ENCODE assay signal across 14 cellular contexts in the genomic region with DNA sequence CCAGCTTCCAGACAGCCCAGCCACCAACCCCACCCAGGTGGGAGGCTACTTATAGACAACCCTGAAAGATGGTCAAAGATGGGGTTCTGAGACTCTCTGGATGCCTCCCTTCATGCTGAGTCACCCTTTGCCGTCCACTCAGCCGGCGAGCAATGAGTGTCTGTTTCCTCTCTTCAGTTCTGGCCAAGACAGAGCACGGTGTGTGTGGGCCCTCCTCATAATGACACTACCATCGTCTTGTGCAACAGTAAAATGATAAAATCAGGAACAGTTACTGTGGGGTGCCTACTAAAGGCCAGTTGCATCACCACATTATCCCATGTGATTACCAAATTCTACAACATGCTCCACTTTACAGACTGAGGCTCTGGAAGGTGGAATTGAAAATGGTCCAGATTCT. TPM values are rescaled to one million over a fixed set of nuclear protein-coding genes. Genes with fewer than 3 reads are reported as not detected.
DNase-seq lines count a peak whose midpoint lies in the region; ATAC-seq, FAIRE-seq and TF ChIP-seq lines count a peak whose summit lies in the region.
"Had no signal": no experiment of that assay in that cellular context is flagged by ENCODE, and none has a peak within 500 bp of the region (broad histone marks: within the 10 kb centered on the region; RNA-seq: fewer than 3 reads in every experiment).

No MANE protein-coding gene starts in this region.

- no peak overlapping the region for H3K23ac ChIP-seq in mesenchymal stem cell (ENCODE audit: low read length in 2 of 2)

- H3K9me3 ChIP-seq in MG63 (no peaks in the 10 kb centered on the region), K562 (replicated peaks; ENCODE audit: control insufficient read depth, insufficient read depth, low read depth, low read length) (no peaks in the 10 kb centered on the region), mesenchymal stem cell (ENCODE audit: control insufficient read depth, low read length) (no peaks in the 10 kb centered on the region)

- H3K27ac ChIP-seq in K562 (ENCODE audit: extremely low read depth, low read depth, low read length) (no peak overlapping the region), mesenchymal stem cell (ENCODE audit: low read length, poor library complexity, severe bottlenecking) (no peak overlapping the region)
- H3K27ac ChIP-seq: dorsolateral prefrontal cortex had no signal

- H3K4me1 ChIP-seq in K562 (replicated peaks in 1 of 2; ENCODE audit: control insufficient read depth in 2 of 2, insufficient read depth in 2 of 2, low read length in 2 of 2) (peaks cover 0 to 7% of the 10 kb centered on the region in 2 experiments; a peak in 2 of 5 replicates), mesenchymal stem cell (ENCODE audit: control insufficient read depth, insufficient read depth, low read depth, low read length) (peaks cover 32% of the 10 kb centered on the region)

- H2BK15ac ChIP-seq in mesenchymal stem cell (ENCODE audit: low read depth, poor library complexity, severe bottlenecking): no peak overlapping the region

- H3K4me2 ChIP-seq in K562 (ENCODE audit: insufficient read depth, low read length) (no peak overlapping the region), mesenchymal stem cell (ENCODE audit: low read length, poor library complexity, severe bottlenecking) (no peak overlapping the region)

- H3K4ac ChIP-seq in mesenchymal stem cell (ENCODE audit: low read depth in 1 of 2, low read length in 2 of 2): no peak overlapping the region

- TF ChIP-seq RAD21 in K562 (CRISPR knock-in tag; conservative IDR thresholded peaks at IDR 0.05 in 1 of 2, IDR thresholded peaks at IDR 0.05 in 1 of 2): no peak

- FAIRE-seq in K562 (lab: Jason Lieb, UNC): no peak
- FAIRE-seq: GM12891 had no signal

- H2BK120ac ChIP-seq in mesenchymal stem cell (ENCODE audit: low read depth, low read length): peak overlapping the region; percentile 91

- TF ChIP-seq CTCF in AG09309 (IDR thresholded peaks at IDR 0.05; ENCODE audit: control insufficient read depth, insufficient read depth, low read depth, low read length, missing control alignments) (no peak), K562 (IDR thresholded peaks at IDR 0.05 in 2 of 3, conservative IDR thresholded peaks at IDR 0.05 in 1 of 3; ENCODE audit: insufficient read depth in 2 of 3, low read depth in 1 of 3, low read length in 3 of 3) (no peak)

- peak overlapping the region in 1 of 2 experiments; percentile 75 for H2BK12ac ChIP-seq in mesenchymal stem cell (ENCODE audit: low read length in 2 of 2)

- H4K91ac ChIP-seq in mesenchymal stem cell (ENCODE audit: low read length): no peak overlapping the region

- no peaks in the 10 kb centered on the region for H3K9me1 ChIP-seq in K562 (ENCODE audit: control insufficient read depth, insufficient read depth, low read length)

- no peaks in the 10 kb centered on the region for H4K20me1 ChIP-seq in K562 (replicated peaks; ENCODE audit: control insufficient read depth, insufficient read depth, low read length)

- peak; percentile 77 for ATAC-seq in K562
- ATAC-seq in HG03175 (IDR thresholded peaks at IDR 0.05; ENCODE audit: unreplicated experiment): no peak

- H2AK5ac ChIP-seq in mesenchymal stem cell (ENCODE audit: low read length, severe bottlenecking): peak overlapping the region; percentile 81

- DNase-seq in AG09309 (ENCODE audit: low read depth) (peak; percentile 96), MG63 (peak; percentile 72), K562 (ENCODE audit: extremely low read depth in 1 of 4, low spot score in 3 of 4) (no peak), mesenchymal stem cell (peak; percentile 93), NCI-H2227 treated with DMSO at 0.1 percent for 48 hours (lab: John Stamatoyannopoulos, UW) (no peak), activated T-cell treated with anti-CD3 and anti-CD28 coated beads for 4 hours (no peak), NCI-H69 (lab: John Stamatoyannopoulos, UW) (no peak)
- DNase-seq: activated CD4-positive, alpha-beta T cell treated with anti-CD3 and anti-CD28 coated beads for 1 hour; CD4-positive, CD25-positive, alpha-beta regulatory T cell; NCI-H2107; right cardiac atrium had no signal

- H2AFZ ChIP-seq in K562 (ENCODE audit: low read depth, low read length) (no peak overlapping the region), mesenchymal stem cell (ENCODE audit: low read depth, low read length) (no peak overlapping the region)

- no peak overlapping the region for H3K4me3 ChIP-seq in AG09309 (ENCODE audit: control insufficient read depth, low read depth, low read length)
- no peak overlapping the region for H3K4me3 ChIP-seq in MG63
- no peak overlapping the region for H3K4me3 ChIP-seq in K562
- H3K4me3 ChIP-seq in mesenchymal stem cell (ENCODE audit: insufficient read depth in 1 of 2, low read depth in 1 of 2, low read length in 2 of 2): no peak overlapping the region
- H3K4me3 ChIP-seq: dorsolateral prefrontal cortex had no signal

- POLR2A ChIA-PET in K562 (lab: Yijun Ruan, JAX): no interaction called here

- peak overlapping the region in 1 of 2 experiments; percentile 63 for H3K18ac ChIP-seq in mesenchymal stem cell (ENCODE audit: low read depth in 1 of 2, low read length in 2 of 2)

- intact Hi-C loops in K562 (cut with micrococcal nuclease): no loop called here

- WGBS in K562 (ENCODE audit: insufficient coverage, low coverage, missing lambda C conversion rate): 0% methylated on average over 5 of the region's 5 CpGs
- WGBS in mesenchymal stem cell: 6% methylated on average over 5 of the region's 5 CpGs

- peak; percentile 30; the same call in 1 of the 2 replicates for TF ChIP-seq EP300 in K562 (IDR thresholded peaks at IDR 0.05; ENCODE audit: low read length)

- BruUV-seq in K562 (replicated peaks; lab: Mats Ljungman, UMichigan): no TSS peak

- H3K36me3 ChIP-seq in MG63 (peaks cover 3% of the 10 kb centered on the region), K562 (ENCODE audit: control insufficient read depth, insufficient read depth, low read length) (no peaks in the 10 kb centered on the region), mesenchymal stem cell (ENCODE audit: control insufficient read depth in 1 of 2, insufficient read depth in 2 of 2, low read depth in 1 of 2, low read length in 2 of 2) (peaks cover 12 to 38% of the 10 kb centered on the region in 2 experiments)

- TF ChIP-seq POLR2A in K562 (conservative IDR thresholded peaks at IDR 0.05): no peak

- H4K8ac ChIP-seq in mesenchymal stem cell (ENCODE audit: low read length): no peak overlapping the region

- in situ Hi-C loops in K562 (cut with MboI): no loop called here

- no peak overlapping the region for H3K14ac ChIP-seq in mesenchymal stem cell (ENCODE audit: low read length in 2 of 2)

- no peak overlapping the region for H2BK5ac ChIP-seq in mesenchymal stem cell (ENCODE audit: low read depth, low read length, poor library complexity, severe bottlenecking)

- CTCF ChIA-PET in K562 (lab: Yijun Ruan, JAX; ENCODE audit: low intra/inter-chr PET ratio): no interaction called here

- H3K9ac ChIP-seq in K562 (ENCODE audit: insufficient read depth in 1 of 2, low read depth in 2 of 2, low read length in 2 of 2) (no peak overlapping the region), mesenchymal stem cell (ENCODE audit: low read length) (no peak overlapping the region)

- H3K27me3 ChIP-seq in MG63: no peaks in the 10 kb centered on the region
- H3K27me3 ChIP-seq in K562 (ENCODE audit: control insufficient read depth in 2 of 2, insufficient read depth in 2 of 2, low read length in 2 of 2): peaks cover 0 to 9% of the 10 kb centered on the region in 2 experiments; a peak in 1 of 5 replicates
- H3K27me3 ChIP-seq in mesenchymal stem cell (ENCODE audit: control insufficient read depth in 1 of 2, insufficient read depth in 1 of 2, low read length in 2 of 2): no peaks in the 10 kb centered on the region

- H3K79me1 ChIP-seq in mesenchymal stem cell (replicated peaks; ENCODE audit: low read length, poor library complexity, severe bottlenecking): peaks cover 4% of the 10 kb centered on the region

- no peaks in the 10 kb centered on the region for H3K79me2 ChIP-seq in K562 (ENCODE audit: control insufficient read depth, insufficient read depth, low read length)

RNA-seq across cellular contexts. Expression of gene BDKRB1, which starts 7.0 kb away (rescaled TPM):
- total RNA-seq in MG63 (2014; rRNA removed; shearing (Covaris generic); ENCODE audit: low replicate concordance): 30.5 and 40.5 TPM in 2 replicates
- total RNA-seq in K562 (2011; cell fraction: chromatin; rRNA removed; ENCODE audit: low replicate concordance): not detected in 2 replicates
- not detected in 2 replicates for total RNA-seq in K562 (2011; cell fraction: nucleolus; rRNA removed)
- total RNA-seq in K562 (2011; cell fraction: nucleoplasm; rRNA removed): not detected in 2 replicates
- total RNA-seq in K562 (2014; rRNA removed) (0.09 and 0.29 TPM in 2 replicates), K562 (2014; rRNA removed; fragmentation: Illumina TruSeq; extraction: Trizol) (0.07 and 0.13 TPM in 2 replicates), K562 (2015; rRNA removed; fragmentation: Illumina TruSeq; extraction: Trizol) (0.22 TPM in 1 of 2 replicates, not detected in the other), K562 (2021) (0.09 and 0.20 TPM in 2 replicates)
- polyA plus RNA-seq in K562 (2011; rRNA removed) (0.10 TPM in 1 of 2 replicates, not detected in the other), K562 (2014; fragmentation: Illumina TruSeq; extraction: Trizol) (0.06 and 0.11 TPM in 2 replicates), K562 (2014; fragmentation: Nextera tagmentation; extraction: Ambion mirVana) (under 1 TPM in 1 of 2 experiments, not detected in 1; 0.06 TPM), K562 (2014; rRNA removed) (0.23 TPM in 1 of 2 replicates, not detected in the other)
- 0.12 TPM in 1 of 2 replicates, not detected in the other for polyA plus RNA-seq in K562 (2011; cell fraction: cytosol; rRNA removed)
- 0.13 TPM in 1 of 2 replicates, not detected in the other for polyA plus RNA-seq in K562 (2011; cell fraction: nucleus; rRNA removed)
- 0.18 and 0.58 TPM in 2 replicates for polyA plus RNA-seq in K562 (2012)
- polyA minus RNA-seq in K562 (2011; rRNA and poly(A)+ RNA removed): not detected in 2 replicates
- polyA minus RNA-seq in K562 (2011; cell fraction: cytosol; rRNA and poly(A)+ RNA removed): not detected in 2 replicates
- polyA minus RNA-seq in K562 (2011; cell fraction: nucleus; rRNA and poly(A)+ RNA removed): 0.27 TPM in 1 of 2 replicates, not detected in the other
- 18.7 TPM for polyA plus RNA-seq in mesenchymal stem cell (2013, experiment 1 of 2)
- 18.7 TPM for polyA plus RNA-seq in mesenchymal stem cell (2013, experiment 2 of 2)
- total RNA-seq: CD4-positive, CD25-positive, alpha-beta regulatory T cell; right cardiac atrium had no signal
- polyA plus RNA-seq: CD4-positive, CD25-positive, alpha-beta regulatory T cell had no signal

RNA-seq across cellular contexts. Expression of gene BDKRB2, which starts 44.4 kb away (rescaled TPM):
- total RNA-seq in MG63 (2014; rRNA removed; shearing (Covaris generic); ENCODE audit: low replicate concordance): 8.0 and 8.8 TPM in 2 replicates
- total RNA-seq in K562 (2011; cell fraction: chromatin; rRNA removed; ENCODE audit: low replicate concordance): not detected in 2 replicates
- not detected in 2 replicates for total RNA-seq in K562 (2011; cell fraction: nucleolus; rRNA removed)
- not detected in 2 replicates for total RNA-seq in K562 (2011; cell fraction: nucleoplasm; rRNA removed)
- total RNA-seq in K562 (2014; rRNA removed) (not detected in 2 replicates), K562 (2014; rRNA removed; fragmentation: Illumina TruSeq; extraction: Trizol) (not detected in 2 replicates), K562 (2015; rRNA removed; fragmentation: Illumina TruSeq; extraction: Trizol) (not detected in 2 replicates), K562 (2021) (0.02 TPM in 1 of 2 replicates, not detected in the other)
- polyA plus RNA-seq in K562 (2011; rRNA removed) (not detected in 2 replicates), K562 (2014; fragmentation: Illumina TruSeq; extraction: Trizol) (not detected in 2 replicates), K562 (2014; fragmentation: Nextera tagmentation; extraction: Ambion mirVana) (not detected), K562 (2014; rRNA removed) (not detected in 2 replicates)
- not detected in 2 replicates for polyA plus RNA-seq in K562 (2011; cell fraction: cytosol; rRNA removed)
- polyA plus RNA-seq in K562 (2011; cell fraction: nucleus; rRNA removed): not detected in 2 replicates
- polyA plus RNA-seq in K562 (2012): not detected in 2 replicates
- not detected in 2 replicates for polyA minus RNA-seq in K562 (2011; rRNA and poly(A)+ RNA removed)
- not detected in 2 replicates for polyA minus RNA-seq in K562 (2011; cell fraction: cytosol; rRNA and poly(A)+ RNA removed)
- not detected in 2 replicates for polyA minus RNA-seq in K562 (2011; cell fraction: nucleus; rRNA and poly(A)+ RNA removed)
- polyA plus RNA-seq in mesenchymal stem cell (2013, experiment 1 of 2): 16.1 TPM
- 16.1 TPM for polyA plus RNA-seq in mesenchymal stem cell (2013, experiment 2 of 2)
- total RNA-seq: CD4-positive, CD25-positive, alpha-beta regulatory T cell had no signal
- polyA plus RNA-seq: CD4-positive, CD25-positive, alpha-beta regulatory T cell had no signal

Comparison
In these comparisons a context has a peak if more than half of its experiments do, and no peak if none do; other contexts are left out.
1. DNase-seq: peak in AG09309 (single experiment), MG63 (single experiment) and mesenchymal stem cell (single experiment); none in K562 (0 of 4), NCI-H2227 treated with DMSO at 0.1 percent for 48 hours (single experiment), activated T-cell treated with anti-CD3 and anti-CD28 coated beads for 4 hours (single experiment) and NCI-H69 (single experiment).
2. RNA of gene BDKRB1, which starts 7.0 kb away (total RNA-seq): 30.5 to 40.5 TPM in MG63; 0.07 to 0.29 TPM in K562; every median in the first group is over 10 times any median in the second.